ENCODE assay signal across 20 cellular contexts in the genomic region with DNA sequence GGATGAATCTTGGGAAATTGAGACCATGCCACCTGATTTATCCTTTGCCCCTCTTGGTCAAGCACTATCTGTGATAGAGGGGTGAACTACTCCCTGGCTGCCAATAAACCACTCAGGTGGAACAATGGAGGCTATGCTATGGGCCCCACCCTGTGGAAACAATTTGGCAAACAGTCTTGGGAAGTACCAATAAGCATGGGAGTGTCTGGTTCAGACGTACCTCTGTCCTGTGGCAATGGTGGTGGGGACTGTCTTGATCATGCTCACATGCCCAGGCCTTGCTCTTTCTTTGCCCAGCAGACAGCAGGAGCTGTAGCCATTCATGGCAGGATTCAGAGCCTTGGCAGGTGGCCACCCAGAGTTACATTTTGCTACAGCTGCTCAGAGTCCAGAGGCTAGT.
"Had no signal": no experiment of that assay in that cellular context is flagged by ENCODE, and none has a peak within 500 bp of the region (broad histone marks: within the 10 kb centered on the region; RNA-seq: fewer than 3 reads in every experiment).

No MANE protein-coding gene starts in this region.

- ATAC-seq: Panc1, PC-3, T-cell had no signal

- H3K27ac ChIP-seq: HL-60, SJSA1, SK-N-MC had no signal

- H3K27me3 ChIP-seq: SJSA1 had no signal

- H3K4me3 ChIP-seq: SJSA1, SK-N-MC had no signal

- H3K36me3 ChIP-seq: SJSA1 had no signal

- H3K4me1 ChIP-seq: SJSA1 had no signal

- DNase-seq: KBM-7; MM.1S; NCI-H1092 treated with DMSO at 0.1 percent for 48 hours; NCI-H1436; NCI-H187; NCI-H2029; NCI-H2081 treated with DMSO at 0.1 percent for 48 hours; NCI-H226; NCI-H510A; NCI-H69; NCI-H774; NK-92 treated with Interleukin-12 subunit alpha and Interleukin-12 subunit beta, amount 100 ng/mL, for 24 hours; PC-3; Right ventricle myocardium superior; SIG-M5; T-cell had no signal
